In the genomic region with DNA sequence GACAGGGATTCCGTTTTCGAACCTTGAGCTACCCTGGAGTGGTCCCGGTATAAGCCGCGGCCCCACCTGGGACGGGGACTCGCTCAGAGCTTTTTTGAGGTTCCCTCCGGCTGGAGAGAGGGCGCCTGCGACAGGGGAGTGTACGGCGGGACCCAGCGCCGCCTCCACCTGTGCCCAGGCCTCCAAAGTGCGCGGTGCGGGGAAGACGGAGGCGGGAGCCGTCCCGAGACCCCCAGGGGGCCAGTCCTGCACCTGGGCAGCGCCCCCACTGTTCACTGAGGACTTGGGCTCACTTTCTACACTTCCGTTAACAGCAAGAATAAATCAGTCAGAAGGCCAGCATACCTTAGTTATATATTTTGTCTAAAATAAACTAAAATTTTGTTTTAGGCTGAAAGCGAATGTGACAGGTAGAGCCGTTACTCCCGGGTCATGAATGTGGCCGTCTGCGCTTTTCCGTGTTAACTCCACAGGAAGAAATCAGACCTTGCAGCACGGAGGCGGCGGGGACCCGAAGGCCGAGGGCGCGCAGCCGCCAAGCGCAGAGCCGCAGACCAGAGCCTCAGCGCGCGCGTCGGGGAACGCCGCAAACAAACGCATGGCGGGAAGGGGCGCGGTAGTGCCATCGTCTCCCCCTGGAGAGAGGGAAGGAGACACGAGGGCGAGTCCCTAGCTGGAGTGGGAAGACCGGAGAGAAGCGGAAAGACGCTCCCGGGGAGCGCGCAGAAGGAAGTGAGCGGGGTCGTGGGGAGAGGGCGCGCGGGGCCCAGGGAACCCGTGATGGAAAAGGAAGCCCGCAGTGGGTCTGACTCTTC, we compare ENCODE assay signal across 9 cellular contexts. TPM values are rescaled to one million over a fixed set of nuclear protein-coding genes. Genes with fewer than 3 reads are reported as not detected.
DNase-seq lines count a peak whose midpoint lies in the region; ATAC-seq, FAIRE-seq and TF ChIP-seq lines count a peak whose summit lies in the region.
"Had no signal": no experiment of that assay in that cellular context is flagged by ENCODE, and none has a peak within 500 bp of the region (broad histone marks: within the 10 kb centered on the region; RNA-seq: fewer than 3 reads in every experiment).

No MANE protein-coding gene starts in this region.

- no peaks in the 10 kb centered on the region for H3K9me3 ChIP-seq in osteoblast (ENCODE audit: low read depth, low read length)

- H3K4me2 ChIP-seq in osteoblast (ENCODE audit: insufficient read depth, low read length) = peak overlapping the region; percentile 95

- peak overlapping the region; percentile 87 for H3K4me3 ChIP-seq in fibroblast of mammary gland (ENCODE audit: control insufficient read depth, low read depth, low read length)
- H3K4me3 ChIP-seq in osteoblast (ENCODE audit: insufficient read depth, low read length) = peak overlapping the region; percentile 71

- ATAC-seq in HG03457 (IDR thresholded peaks at IDR 0.05; ENCODE audit: unreplicated experiment) (peak; percentile 1), HG03442 (IDR thresholded peaks at IDR 0.05; ENCODE audit: unreplicated experiment) (no peak)

- no peak overlapping the region for H3K27ac ChIP-seq in osteoblast (ENCODE audit: low read depth, low read length)

- no peaks in the 10 kb centered on the region for H3K27me3 ChIP-seq in osteoblast (ENCODE audit: insufficient read depth, low read length)

- no peaks in the 10 kb centered on the region for H3K79me2 ChIP-seq in osteoblast (ENCODE audit: insufficient read depth, low read length)

- DNase-seq in GM19239 (ENCODE audit: insufficient read length, low spot score) (no peak), fibroblast of mammary gland (ENCODE audit: low read depth) (no peak), osteoblast (ENCODE audit: insufficient read length, low spot score, missing footprints) (peak; percentile 73), NCI-H1092 treated with DMSO at 0.1 percent for 48 hours (lab: John Stamatoyannopoulos, UW) (no peak)
- peak; percentile 81 for DNase-seq in activated CD8-positive, alpha-beta memory T cell treated with anti-CD3 and anti-CD28 coated beads, Interleukin-2, amount 50 U/mL, for 48 hours
- DNase-seq in NK-92 treated with Interleukin-12 subunit alpha and Interleukin-12 subunit beta, amount 100 ng/mL, for 24 hours (lab: John Stamatoyannopoulos, UW) = no peak

- H3K36me3 ChIP-seq in osteoblast (ENCODE audit: insufficient read depth, low read length) = no peaks in the 10 kb centered on the region

- peaks cover 24% of the 10 kb centered on the region for H3K4me1 ChIP-seq in osteoblast (ENCODE audit: insufficient read depth, low read length)

- H4K20me1 ChIP-seq in osteoblast (ENCODE audit: insufficient read depth, low read length) = peaks cover 3% of the 10 kb centered on the region

- peak overlapping the region; percentile 78 for H2AFZ ChIP-seq in osteoblast (ENCODE audit: low read length)

- peak; percentile 48 for FAIRE-seq in GM19239 (lab: Jason Lieb, UNC)

- no peak for TF ChIP-seq CTCF in fibroblast of mammary gland (conservative IDR thresholded peaks at IDR 0.05; ENCODE audit: control insufficient read depth, insufficient read depth, low read depth, low read length)
- TF ChIP-seq CTCF in osteoblast (IDR thresholded peaks at IDR 0.05; ENCODE audit: extremely low read depth, low read depth, low read length) = peak; percentile 9

RNA-seq across cellular contexts. Expression of a gene that starts 14.1 kb away (rescaled TPM):
- 0.29 and 0.72 TPM in 2 replicates for total RNA-seq in osteoblast

RNA-seq across cellular contexts. Expression of a gene that starts 32.2 kb away (rescaled TPM):
- 12.4 and 15.9 TPM in 2 replicates for total RNA-seq in osteoblast

RNA-seq across cellular contexts. Expression of a gene that starts 43.5 kb away (rescaled TPM):
- total RNA-seq in osteoblast = not detected in 2 replicates
- total RNA-seq: renal cortical epithelial cell had no signal

RNA-seq across cellular contexts. Expression of a gene that starts 52.8 kb away (rescaled TPM):
- total RNA-seq in osteoblast = 3,800 and 4,007 TPM in 2 replicates

RNA-seq across cellular contexts. Expression of a gene that starts 59.9 kb away (rescaled TPM):
- not detected in 2 replicates for total RNA-seq in osteoblast
- total RNA-seq: renal cortical epithelial cell had no signal

Comparison
In these comparisons a context has a peak if more than half of its experiments do, and no peak if none do; other contexts are left out.
1. DNase-seq: peak in activated CD8-positive, alpha-beta memory T cell treated with anti-CD3 and anti-CD28 coated beads, Interleukin-2, amount 50 U/mL, for 48 hours (single experiment) and osteoblast (single experiment); none in GM19239 (single experiment), fibroblast of mammary gland (single experiment), NCI-H1092 treated with DMSO at 0.1 percent for 48 hours (single experiment) and NK-92 treated with Interleukin-12 subunit alpha and Interleukin-12 subunit beta, amount 100 ng/mL, for 24 hours (single experiment).